In genomic region chr19:14119644-14120496, GRCh38 we compare ENCODE assay signal across 12 cellular contexts. TPM values are rescaled to one million over a fixed set of nuclear protein-coding genes. Genes with fewer than 3 reads are reported as not detected.
DNase-seq lines count a peak whose midpoint lies in the region; ATAC-seq and TF ChIP-seq lines count a peak whose summit lies in the region.
"Had no signal": no experiment of that assay in that cellular context is flagged by ENCODE, and none has a peak within 500 bp of the region (broad histone marks: within the 10 kb centered on the region; RNA-seq: fewer than 3 reads in every experiment).

No MANE protein-coding gene starts in this region.

- no peaks in the 10 kb centered on the region for H3K9me3 Mint-ChIP-seq in activated CD8-positive, alpha-beta memory T cell treated with anti-CD3 and anti-CD28 coated beads, Interleukin-2, amount 10 ng/mL, durations not matched to agents 7 days and 5 days (ENCODE audit: low read depth)
- H3K9me3 Mint-ChIP-seq in nephron (no peaks in the 10 kb centered on the region), type B pancreatic cell (no peaks in the 10 kb centered on the region)

- peaks cover 31% of the 10 kb centered on the region for H3K4me1 Mint-ChIP-seq in activated CD8-positive, alpha-beta memory T cell treated with anti-CD3 and anti-CD28 coated beads, Interleukin-2, amount 10 ng/mL, durations not matched to agents 7 days and 5 days
- H3K4me1 Mint-ChIP-seq in nephron = peaks cover 42% of the 10 kb centered on the region
- H3K4me1 Mint-ChIP-seq in type B pancreatic cell (ENCODE audit: unreplicated experiment) = peaks cover 22% of the 10 kb centered on the region

- H3K9ac ChIP-seq in colonic mucosa (ENCODE audit: low read depth in 2 of 2, low read length in 2 of 2) = no peak overlapping the region

- H3K36me3 Mint-ChIP-seq in activated CD8-positive, alpha-beta memory T cell treated with anti-CD3 and anti-CD28 coated beads, Interleukin-2, amount 10 ng/mL, durations not matched to agents 7 days and 5 days = peaks cover 17% of the 10 kb centered on the region
- peaks cover 4% of the 10 kb centered on the region for H3K36me3 Mint-ChIP-seq in nephron (ENCODE audit: low read depth)
- peaks cover 3% of the 10 kb centered on the region for H3K36me3 Mint-ChIP-seq in type B pancreatic cell

- CTCF ChIA-PET in activated CD8-positive, alpha-beta memory T cell treated with anti-CD3 and anti-CD28 coated beads, Interleukin-2, amount 10 ng/mL, durations not matched to agents 7 days and 5 days (lab: Charles Lee) = interaction anchor here (0.9 kb wide), 1 partner anchor 239 kb away, joined by 3 read pairs; no protein-coding TSS in a partner anchor

- intact Hi-C loops in colonic mucosa (cut with DNase I) = no loop called here

- TF ChIP-seq CTCF in colonic mucosa (IDR thresholded peaks at IDR 0.05) (no peak), nephron (IDR thresholded peaks at IDR 0.05; ENCODE audit: unreplicated experiment in 3 of 3) (no peak), type B pancreatic cell (conservative IDR thresholded peaks at IDR 0.05) (no peak)

- H3K27me3 Mint-ChIP-seq in activated CD8-positive, alpha-beta memory T cell treated with anti-CD3 and anti-CD28 coated beads, Interleukin-2, amount 10 ng/mL, durations not matched to agents 7 days and 5 days = no peaks in the 10 kb centered on the region
- H3K27me3 Mint-ChIP-seq in nephron (ENCODE audit: low read depth) = no peaks in the 10 kb centered on the region
- H3K27me3 Mint-ChIP-seq in type B pancreatic cell = no peaks in the 10 kb centered on the region

- H3K36me3 ChIP-seq in colonic mucosa = no peaks in the 10 kb centered on the region

- H3K4me3 Mint-ChIP-seq in activated CD8-positive, alpha-beta memory T cell treated with anti-CD3 and anti-CD28 coated beads, Interleukin-2, amount 10 ng/mL, durations not matched to agents 7 days and 5 days = no peak overlapping the region
- H3K4me3 Mint-ChIP-seq in nephron (peak overlapping the region; percentile 43 to 60 (median 48)), type B pancreatic cell (peak overlapping the region; percentile 47)

- peak overlapping the region; percentile 52 for H3K27ac Mint-ChIP-seq in activated CD8-positive, alpha-beta memory T cell treated with anti-CD3 and anti-CD28 coated beads, Interleukin-2, amount 10 ng/mL, durations not matched to agents 7 days and 5 days
- H3K27ac Mint-ChIP-seq in nephron (peak overlapping the region; percentile 99 to 100 (median 99)), type B pancreatic cell (no peak overlapping the region)

- H3K9me3 ChIP-seq in colonic mucosa = no peaks in the 10 kb centered on the region

- peak overlapping the region; percentile 94 for H3K27ac ChIP-seq in colonic mucosa

- H3K4me3 ChIP-seq in colonic mucosa = no peak overlapping the region

- H3K27me3 ChIP-seq in colonic mucosa = no peaks in the 10 kb centered on the region

- DNase-seq in activated CD8-positive, alpha-beta memory T cell treated with anti-CD3 and anti-CD28 coated beads, Interleukin-2, amount 10 ng/mL, durations not matched to agents 7 days and 5 days = no peak
- DNase-seq in activated CD8-positive, alpha-beta memory T cell treated with anti-CD3 and anti-CD28 coated beads, Interleukin-2, amount 50 U/mL, for 48 hours = no peak
- DNase-seq in colonic mucosa (no peak), type B pancreatic cell (ENCODE audit: extremely low spot score, unreplicated experiment) (no peak), NOMO-1 (lab: John Stamatoyannopoulos, UW; ENCODE audit: unreplicated experiment in 2 of 2) (no peak)
- no peak for DNase-seq in activated CD4-positive, CD25-positive, alpha-beta regulatory T cell (lab: John Stamatoyannopoulos, UW)
- DNase-seq: hypothalamus, NCI-H1436 treated with DMSO at 0.1 percent for 48 hours, PC-3 had no signal

- no peak for ATAC-seq in activated CD8-positive, alpha-beta memory T cell treated with anti-CD3 and anti-CD28 coated beads, Interleukin-2, amount 10 ng/mL, durations not matched to agents 7 days and 5 days
- no peak for ATAC-seq in GM18517 (IDR thresholded peaks at IDR 0.05; ENCODE audit: unreplicated experiment)
- ATAC-seq: PC-3 had no signal

- peaks cover 10% of the 10 kb centered on the region for H3K4me1 ChIP-seq in colonic mucosa

RNA-seq across cellular contexts. Expression of gene PRKACA, which starts 2.3 kb away (rescaled TPM):
- total RNA-seq in activated CD8-positive, alpha-beta memory T cell treated with anti-CD3 and anti-CD28 coated beads, Interleukin-2, amount 10 ng/mL, durations not matched to agents 7 days and 5 days = 10 to 100 TPM; 42.3 to 65.4 TPM
- 10 to 100 TPM; 71.0 to 89.3 TPM for total RNA-seq in colonic mucosa
- 55.3 and 88.1 TPM in 2 replicates for total RNA-seq in type B pancreatic cell (ENCODE audit: low replicate concordance)

RNA-seq across cellular contexts. Expression of gene ASF1B, which starts 16.5 kb away (rescaled TPM):
- 100 to 1,000 TPM; 117 to 124 TPM for total RNA-seq in activated CD8-positive, alpha-beta memory T cell treated with anti-CD3 and anti-CD28 coated beads, Interleukin-2, amount 10 ng/mL, durations not matched to agents 7 days and 5 days
- total RNA-seq in colonic mucosa (10 to 100 TPM; 12.9 to 64.0 TPM), type B pancreatic cell (ENCODE audit: low replicate concordance) (14.8 and 27.4 TPM in 2 replicates)

RNA-seq across cellular contexts. Expression of gene SAMD1, which starts 29.3 kb away (rescaled TPM):
- total RNA-seq in activated CD8-positive, alpha-beta memory T cell treated with anti-CD3 and anti-CD28 coated beads, Interleukin-2, amount 10 ng/mL, durations not matched to agents 7 days and 5 days = 10 to 100 TPM; 60.4 to 81.9 TPM
- total RNA-seq in colonic mucosa = 10 to 100 TPM; 52.9 to 91.3 TPM
- 42.7 and 55.9 TPM in 2 replicates for total RNA-seq in type B pancreatic cell (ENCODE audit: low replicate concordance)

RNA-seq across cellular contexts. Expression of gene C19orf67, which starts 34.3 kb away (rescaled TPM):
- total RNA-seq in activated CD8-positive, alpha-beta memory T cell treated with anti-CD3 and anti-CD28 coated beads, Interleukin-2, amount 10 ng/mL, durations not matched to agents 7 days and 5 days = not detected
- total RNA-seq in colonic mucosa (under 1 TPM in 1 of 2 donors, not detected in 1; 0.19 TPM), type B pancreatic cell (ENCODE audit: low replicate concordance) (not detected in 2 replicates)
- total RNA-seq: dermis microvascular lymphatic vessel endothelial cell, PC-3 had no signal

RNA-seq across cellular contexts. Expression of gene MISP3, which starts 47.3 kb away (rescaled TPM):
- total RNA-seq in activated CD8-positive, alpha-beta memory T cell treated with anti-CD3 and anti-CD28 coated beads, Interleukin-2, amount 10 ng/mL, durations not matched to agents 7 days and 5 days = 1 to 10 TPM; 1.4 to 2.4 TPM
- total RNA-seq in colonic mucosa = 10 to 100 TPM; 32.7 to 50.0 TPM
- 3.1 and 3.6 TPM in 2 replicates for total RNA-seq in type B pancreatic cell (ENCODE audit: low replicate concordance)
